1 cellular context compared by ENCODE assay signal in the genomic region with DNA sequence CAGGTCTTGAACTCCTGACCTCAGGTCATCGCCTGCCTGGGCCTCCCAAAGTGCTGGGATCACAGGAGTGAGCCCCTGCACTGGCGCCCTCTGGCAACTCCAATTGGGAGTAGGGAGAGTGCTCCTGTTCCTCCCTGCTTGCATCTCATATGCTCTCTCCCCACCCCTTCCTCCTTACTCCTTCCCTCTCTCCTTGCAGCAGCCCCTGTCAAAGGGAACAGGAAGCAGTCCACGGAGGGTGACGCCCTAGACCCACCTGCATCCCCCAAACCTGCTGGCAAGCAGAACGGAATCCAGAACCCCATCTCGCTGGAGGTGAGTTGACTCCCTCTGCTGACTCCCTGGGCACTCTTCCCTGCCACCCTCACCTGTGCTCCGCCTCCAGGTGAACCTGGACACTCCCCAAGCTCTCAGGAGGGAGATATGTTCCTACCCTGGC.
TF ChIP-seq lines count a peak whose summit lies in the region.

No MANE protein-coding gene starts in this region.

TF ChIP-seq in GM12878, 131 proteins besides CTCF, POLR2A, EP300 and RAD21:
- TF ChIP-seq ZNF207 (IDR thresholded peaks at IDR 0.05; ENCODE audit: borderline replicate concordance) (no peak), SIN3A (IDR thresholded peaks at IDR 0.05; ENCODE audit: low read depth, low read length) (no peak), HDAC6 (IDR thresholded peaks at IDR 0.05; ENCODE audit: unreplicated experiment) (no peak), MTA2 (IDR thresholded peaks at IDR 0.05; ENCODE audit: low read depth) (no peak), POLR2AphosphoS5 (IDR thresholded peaks at IDR 0.05; ENCODE audit: low read length) (0 out of 2 replicates have a peak, but pooled peaks have one; percentile 29)
- TF ChIP-seq, protein P1, sequence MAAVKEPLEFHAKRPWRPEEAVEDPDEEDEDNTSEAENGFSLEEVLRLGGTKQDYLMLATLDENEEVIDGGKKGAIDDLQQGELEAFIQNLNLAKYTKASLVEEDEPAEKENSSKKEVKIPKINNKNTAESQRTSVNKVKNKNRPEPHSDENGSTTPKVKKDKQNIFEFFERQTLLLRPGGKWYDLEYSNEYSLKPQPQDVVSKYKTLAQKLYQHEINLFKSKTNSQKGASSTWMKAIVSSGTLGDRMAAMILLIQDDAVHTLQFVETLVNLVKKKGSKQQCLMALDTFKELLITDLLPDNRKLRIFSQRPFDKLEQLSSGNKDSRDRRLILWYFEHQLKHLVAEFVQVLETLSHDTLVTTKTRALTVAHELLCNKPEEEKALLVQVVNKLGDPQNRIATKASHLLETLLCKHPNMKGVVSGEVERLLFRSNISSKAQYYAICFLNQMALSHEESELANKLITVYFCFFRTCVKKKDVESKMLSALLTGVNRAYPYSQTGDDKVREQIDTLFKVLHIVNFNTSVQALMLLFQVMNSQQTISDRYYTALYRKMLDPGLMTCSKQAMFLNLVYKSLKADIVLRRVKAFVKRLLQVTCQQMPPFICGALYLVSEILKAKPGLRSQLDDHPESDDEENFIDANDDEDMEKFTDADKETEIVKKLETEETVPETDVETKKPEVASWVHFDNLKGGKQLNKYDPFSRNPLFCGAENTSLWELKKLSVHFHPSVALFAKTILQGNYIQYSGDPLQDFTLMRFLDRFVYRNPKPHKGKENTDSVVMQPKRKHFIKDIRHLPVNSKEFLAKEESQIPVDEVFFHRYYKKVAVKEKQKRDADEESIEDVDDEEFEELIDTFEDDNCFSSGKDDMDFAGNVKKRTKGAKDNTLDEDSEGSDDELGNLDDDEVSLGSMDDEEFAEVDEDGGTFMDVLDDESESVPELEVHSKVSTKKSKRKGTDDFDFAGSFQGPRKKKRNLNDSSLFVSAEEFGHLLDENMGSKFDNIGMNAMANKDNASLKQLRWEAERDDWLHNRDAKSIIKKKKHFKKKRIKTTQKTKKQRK (IDR thresholded peaks at IDR 0.05; ENCODE audit: low read depth, low read length) = no peak
- TF ChIP-seq, protein P2, sequence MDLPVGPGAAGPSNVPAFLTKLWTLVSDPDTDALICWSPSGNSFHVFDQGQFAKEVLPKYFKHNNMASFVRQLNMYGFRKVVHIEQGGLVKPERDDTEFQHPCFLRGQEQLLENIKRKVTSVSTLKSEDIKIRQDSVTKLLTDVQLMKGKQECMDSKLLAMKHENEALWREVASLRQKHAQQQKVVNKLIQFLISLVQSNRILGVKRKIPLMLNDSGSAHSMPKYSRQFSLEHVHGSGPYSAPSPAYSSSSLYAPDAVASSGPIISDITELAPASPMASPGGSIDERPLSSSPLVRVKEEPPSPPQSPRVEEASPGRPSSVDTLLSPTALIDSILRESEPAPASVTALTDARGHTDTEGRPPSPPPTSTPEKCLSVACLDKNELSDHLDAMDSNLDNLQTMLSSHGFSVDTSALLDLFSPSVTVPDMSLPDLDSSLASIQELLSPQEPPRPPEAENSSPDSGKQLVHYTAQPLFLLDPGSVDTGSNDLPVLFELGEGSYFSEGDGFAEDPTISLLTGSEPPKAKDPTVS (IDR thresholded peaks at IDR 0.05; ENCODE audit: low read depth, low read length) = no peak
- TF ChIP-seq, protein P3, sequence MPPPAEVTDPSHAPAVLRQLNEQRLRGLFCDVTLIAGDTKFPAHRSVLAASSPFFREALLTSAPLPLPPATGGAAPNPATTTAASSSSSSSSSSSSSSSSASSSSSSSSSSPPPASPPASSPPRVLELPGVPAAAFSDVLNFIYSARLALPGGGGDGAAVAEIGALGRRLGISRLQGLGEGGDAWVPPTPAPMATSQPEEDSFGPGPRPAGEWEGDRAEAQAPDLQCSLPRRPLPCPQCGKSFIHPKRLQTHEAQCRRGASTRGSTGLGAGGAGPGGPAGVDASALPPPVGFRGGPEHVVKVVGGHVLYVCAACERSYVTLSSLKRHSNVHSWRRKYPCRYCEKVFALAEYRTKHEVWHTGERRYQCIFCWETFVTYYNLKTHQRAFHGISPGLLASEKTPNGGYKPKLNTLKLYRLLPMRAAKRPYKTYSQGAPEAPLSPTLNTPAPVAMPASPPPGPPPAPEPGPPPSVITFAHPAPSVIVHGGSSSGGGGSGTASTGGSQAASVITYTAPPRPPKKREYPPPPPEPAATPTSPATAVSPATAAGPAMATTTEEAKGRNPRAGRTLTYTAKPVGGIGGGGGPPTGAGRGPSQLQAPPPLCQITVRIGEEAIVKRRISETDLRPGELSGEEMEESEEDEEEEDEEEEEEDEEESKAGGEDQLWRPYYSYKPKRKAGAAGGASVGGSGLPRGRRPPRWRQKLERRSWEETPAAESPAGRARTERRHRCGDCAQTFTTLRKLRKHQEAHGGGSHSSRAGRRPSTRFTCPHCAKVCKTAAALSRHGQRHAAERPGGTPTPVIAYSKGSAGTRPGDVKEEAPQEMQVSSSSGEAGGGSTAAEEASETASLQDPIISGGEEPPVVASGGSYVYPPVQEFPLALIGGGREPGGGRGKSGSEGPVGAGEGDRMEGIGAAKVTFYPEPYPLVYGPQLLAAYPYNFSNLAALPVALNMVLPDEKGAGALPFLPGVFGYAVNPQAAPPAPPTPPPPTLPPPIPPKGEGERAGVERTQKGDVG (CRISPR knock-in tag; IDR thresholded peaks at IDR 0.05) = no peak
